ENCODE assay signal across 11 cellular contexts in genomic region chr19:33193269-33193863, GRCh38. TPM values are rescaled to one million over a fixed set of nuclear protein-coding genes. Genes with fewer than 3 reads are reported as not detected.
DNase-seq lines count a peak whose midpoint lies in the region; ATAC-seq and TF ChIP-seq lines count a peak whose summit lies in the region.
"Had no signal": no experiment of that assay in that cellular context is flagged by ENCODE, and none has a peak within 500 bp of the region (broad histone marks: within the 10 kb centered on the region; RNA-seq: fewer than 3 reads in every experiment).

No MANE protein-coding gene starts in this region.

- DNase-seq in dorsolateral prefrontal cortex (no peak), osteoblast (ENCODE audit: insufficient read length, low spot score, missing footprints) (peak; percentile 83), NCI-H1105 (lab: John Stamatoyannopoulos, UW) (no peak), foreskin melanocyte (no peak)

- H3K36me3 ChIP-seq in BLaER1 treated with 17β-estradiol and CSF1 and Interleukin-3, amounts not matched to agents 10 nM and 100 nM = peaks cover 13 to 23% (median 20%) of the 10 kb centered on the region in 11 experiments; a peak in 21 of 22 replicates
- peaks cover 13% of the 10 kb centered on the region for H3K36me3 ChIP-seq in HUES48 (ENCODE audit: control insufficient read depth, insufficient read depth, low read length)
- peaks cover 4% of the 10 kb centered on the region for H3K36me3 ChIP-seq in osteoblast (ENCODE audit: insufficient read depth, low read length)
- H3K36me3 ChIP-seq: uterus had no signal

- peak overlapping the region in 9 of 11 experiments; percentile 84 to 97 (median 93); a peak in 17 of 22 replicates for H3K9ac ChIP-seq in BLaER1 treated with 17β-estradiol and CSF1 and Interleukin-3, amounts not matched to agents 10 nM and 100 nM
- no peak overlapping the region for H3K9ac ChIP-seq in HUES48 (ENCODE audit: low read depth, low read length)

- TF ChIP-seq CTCF in dorsolateral prefrontal cortex (IDR thresholded peaks at IDR 0.05 in 54 of 56, conservative IDR thresholded peaks at IDR 0.05 in 2 of 56; ENCODE audit: low read depth in 1 of 56, partially characterized antibody in 56 of 56) (no peak), osteoblast (IDR thresholded peaks at IDR 0.05; ENCODE audit: extremely low read depth, low read depth, low read length) (no peak)

- peak overlapping the region in 7 of 11 experiments; percentile 20 to 91 (median 87); a peak in 9 of 22 replicates for H3K27ac ChIP-seq in BLaER1 treated with 17β-estradiol and CSF1 and Interleukin-3, amounts not matched to agents 10 nM and 100 nM
- no peak overlapping the region for H3K27ac ChIP-seq in HUES48 (ENCODE audit: low read depth, low read length)
- H3K27ac ChIP-seq in dorsolateral prefrontal cortex = peak overlapping the region in 51 of 59 donors; percentile 4 to 92 (median 76)
- no peak overlapping the region for H3K27ac ChIP-seq in osteoblast (ENCODE audit: low read depth, low read length)
- H3K27ac ChIP-seq: Peyer's patch had no signal

- H3K4me1 ChIP-seq in BLaER1 treated with 17β-estradiol and CSF1 and Interleukin-3, amounts not matched to agents 10 nM and 100 nM = peaks cover 32 to 72% (median 46%) of the 10 kb centered on the region in 10 experiments
- H3K4me1 ChIP-seq in HUES48 (ENCODE audit: control insufficient read depth, insufficient read depth, low read length) (0 out of 2 replicates have a peak, but pooled peaks cover 3% of the 10 kb centered on the region), osteoblast (ENCODE audit: insufficient read depth, low read length) (no peaks in the 10 kb centered on the region)

- H2AFZ ChIP-seq in osteoblast (ENCODE audit: low read length) = no peak overlapping the region

- peak overlapping the region; percentile 88 to 99 (median 95) for H3K4me2 ChIP-seq in BLaER1 treated with 17β-estradiol and CSF1 and Interleukin-3, amounts not matched to agents 10 nM and 100 nM
- no peak overlapping the region for H3K4me2 ChIP-seq in osteoblast (ENCODE audit: insufficient read depth, low read length)

- H3K9me3 ChIP-seq in BLaER1 treated with 17β-estradiol and CSF1 and Interleukin-3, amounts not matched to agents 10 nM and 100 nM (replicated peaks in 1 of 11) = no peaks in the 10 kb centered on the region
- H3K9me3 ChIP-seq in HUES48 (ENCODE audit: control insufficient read depth, insufficient read depth, low read length) (no peaks in the 10 kb centered on the region), osteoblast (ENCODE audit: low read depth, low read length) (no peaks in the 10 kb centered on the region)
- H3K9me3 ChIP-seq: Peyer's patch, uterus had no signal

- H3K79me2 ChIP-seq in osteoblast (ENCODE audit: insufficient read depth, low read length) = peaks cover 5% of the 10 kb centered on the region

- peaks cover 0 to 40% (median 32%) of the 10 kb centered on the region in 11 experiments; a peak in 19 of 22 replicates for H4K20me1 ChIP-seq in BLaER1 treated with 17β-estradiol and CSF1 and Interleukin-3, amounts not matched to agents 10 nM and 100 nM
- no peaks in the 10 kb centered on the region for H4K20me1 ChIP-seq in osteoblast (ENCODE audit: insufficient read depth, low read length)

- intact Hi-C loops in dorsolateral prefrontal cortex (cut with DNase I) = no loop called here

- no peaks in the 10 kb centered on the region for H3K27me3 ChIP-seq in BLaER1 treated with 17β-estradiol and CSF1 and Interleukin-3, amounts not matched to agents 10 nM and 100 nM
- H3K27me3 ChIP-seq in HUES48 (ENCODE audit: control insufficient read depth, insufficient read depth, low read length) (peaks cover 17% of the 10 kb centered on the region), dorsolateral prefrontal cortex (peaks cover 0 to 20% (median 0%) of the 10 kb centered on the region in 45 donors), osteoblast (ENCODE audit: insufficient read depth, low read length) (peaks cover 6% of the 10 kb centered on the region)
- H3K27me3 ChIP-seq: Peyer's patch, uterus had no signal

- ATAC-seq in HG02642 (IDR thresholded peaks at IDR 0.05; ENCODE audit: poor library complexity, unreplicated experiment) (no peak), GM19023 (IDR thresholded peaks at IDR 0.05; ENCODE audit: unreplicated experiment) (no peak)

- H3K4me3 ChIP-seq in BLaER1 treated with 17β-estradiol and CSF1 and Interleukin-3, amounts not matched to agents 10 nM and 100 nM = peak overlapping the region; percentile 86 to 99 (median 94); a peak in 17 of 20 replicates
- peak overlapping the region; percentile 46; the same call in 1 of the 2 replicates for H3K4me3 ChIP-seq in HUES48 (ENCODE audit: low read depth, low read length)
- peak overlapping the region in 55 of 59 donors; percentile 14 to 72 (median 47) for H3K4me3 ChIP-seq in dorsolateral prefrontal cortex
- H3K4me3 ChIP-seq in osteoblast (ENCODE audit: insufficient read depth, low read length) = peak overlapping the region; percentile 19

RNA-seq across cellular contexts. Expression of gene LRP3, which starts 0.8 kb away (rescaled TPM):
- total RNA-seq in dorsolateral prefrontal cortex = 100 to 1,000 TPM in 10 of 120 experiments, 10 to 100 TPM in 110; 25.9 to 174 (median 79.1) TPM
- total RNA-seq in osteoblast = 38.4 and 39.8 TPM in 2 replicates

RNA-seq across cellular contexts. Expression of gene SLC7A10, which starts 32.3 kb away (rescaled TPM):
- total RNA-seq in dorsolateral prefrontal cortex = 10 to 100 TPM in 34 of 120 experiments, 1 to 10 TPM in 86; 2.9 to 33.9 (median 8.5) TPM
- not detected in 2 replicates for total RNA-seq in osteoblast
- total RNA-seq: activated CD8-positive, alpha-beta memory T cell treated with anti-CD3 and anti-CD28 coated beads for 36 hours; Peyer's patch; uterus had no signal

Comparison
In these comparisons a context has a peak if more than half of its experiments do, and no peak if none do; other contexts are left out.
1. H3K27ac ChIP-seq: peak in BLaER1 treated with 17β-estradiol and CSF1 and Interleukin-3, amounts not matched to agents 10 nM and 100 nM (7 of 11) and dorsolateral prefrontal cortex (51 of 59); none in HUES48 (single experiment) and osteoblast (single experiment).
2. H3K4me3 ChIP-seq: peak in every context shown above with its lines; median percentile 94 in BLaER1 treated with 17β-estradiol and CSF1 and Interleukin-3, amounts not matched to agents 10 nM and 100 nM; 47 in dorsolateral prefrontal cortex; 46 in HUES48; 19 in osteoblast.